ENCODE assay signal across 7 cellular contexts in genomic region chr6:99813565-99813964, GRCh38.
"Had no signal": no experiment of that assay in that cellular context is flagged by ENCODE, and none has a peak within 500 bp of the region (broad histone marks: within the 10 kb centered on the region; RNA-seq: fewer than 3 reads in every experiment).

No MANE protein-coding gene starts in this region.

- H3K36me3 Mint-ChIP-seq: IgD-negative memory B cell had no signal

- H3K4me3 Mint-ChIP-seq: IgD-negative memory B cell had no signal

- H3K9me3 Mint-ChIP-seq: IgD-negative memory B cell had no signal

- DNase-seq: IMR-90, KBM-7, KG1 had no signal

- H3K27ac Mint-ChIP-seq: IgD-negative memory B cell had no signal

- ATAC-seq: K562 had no signal

- FAIRE-seq: HTR-8/SVneo, K562 had no signal

- H3K4me3 ChIP-seq: K562 had no signal

- H3K27ac ChIP-seq: HL-60 had no signal
